In the genomic region with DNA sequence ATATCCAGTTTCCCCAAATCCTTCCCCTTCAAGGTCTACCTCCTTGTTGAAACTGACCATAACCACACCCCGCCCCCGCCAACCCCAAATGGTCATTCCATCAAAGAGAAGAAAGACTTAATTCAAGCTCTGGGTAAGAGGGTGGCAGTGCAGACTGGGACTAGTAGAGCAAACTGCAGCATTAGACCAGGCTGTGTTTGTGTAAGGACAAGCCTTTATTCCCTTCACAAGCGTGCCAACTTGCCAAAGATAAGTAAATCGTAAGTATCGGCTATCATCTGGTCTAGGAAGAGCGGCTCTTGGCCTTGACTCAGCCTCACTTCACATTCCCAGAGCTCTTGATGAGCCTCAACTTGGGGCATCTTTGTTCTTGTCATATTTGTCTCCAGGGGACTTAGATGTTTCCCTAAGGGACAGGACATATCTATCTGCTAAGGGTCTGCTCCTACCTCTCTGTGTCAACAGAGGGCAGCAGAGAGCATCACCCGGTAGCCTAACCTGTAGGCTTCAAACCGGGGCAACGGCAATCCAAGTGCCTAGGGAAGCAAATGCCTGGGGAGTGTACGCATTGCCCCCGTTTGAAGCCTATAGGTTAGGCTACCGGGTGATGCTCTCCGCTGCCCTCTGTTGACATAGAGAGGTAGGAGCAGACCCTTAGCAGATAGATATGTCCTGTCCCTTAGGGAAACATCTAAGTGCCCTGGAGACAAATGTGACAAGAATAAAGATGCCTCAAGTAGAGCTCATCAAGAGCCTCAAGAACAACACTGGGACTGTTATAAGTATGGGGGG, we compare ENCODE assay signal across 8 cellular contexts. TPM values are rescaled to one million over a fixed set of nuclear protein-coding genes. Genes with fewer than 3 reads are reported as not detected.
DNase-seq lines count a peak whose midpoint lies in the region; ATAC-seq and TF ChIP-seq lines count a peak whose summit lies in the region.

No MANE protein-coding gene starts in this region.

- no peaks in the 10 kb centered on the region for H3K9me3 ChIP-seq in CD4-positive, alpha-beta T cell (ENCODE audit: control insufficient read depth, low read length)

- peaks cover 5% of the 10 kb centered on the region for H3K27me3 ChIP-seq in CD4-positive, alpha-beta T cell (ENCODE audit: control insufficient read depth, insufficient read depth, low read length)

- peaks cover 44% of the 10 kb centered on the region for H3K27me3 Mint-ChIP-seq in CD4-positive, alpha-beta T cell

- CTCF ChIA-PET in CD4-positive, alpha-beta T cell (lab: Charles Lee), result no interaction called here

- TF ChIP-seq CTCF in CD4-positive, alpha-beta T cell (IDR thresholded peaks at IDR 0.05), result peak; percentile 62
- TF ChIP-seq CTCF in choroid plexus epithelial cell (conservative IDR thresholded peaks at IDR 0.05; ENCODE audit: low read depth, low read length), result peak; percentile 77

- no peak overlapping the region for H3K4me3 Mint-ChIP-seq in CD4-positive, alpha-beta T cell

- DNase-seq in CD4-positive, alpha-beta T cell, result peak; percentile 24 to 60 (median 40)
- DNase-seq in NCI-H345 (lab: John Stamatoyannopoulos, UW) (peak; percentile 52), choroid plexus epithelial cell (ENCODE audit: low read depth) (peak; percentile 67), lung microvascular endothelial cell (ENCODE audit: low read depth in 2 of 2) (peak; percentile 57 to 68)
- DNase-seq in stimulated activated CD8-positive, alpha-beta memory T cell treated with anti-CD3 and anti-CD28 coated beads, Interleukin-4, amount 100 ng/mL, for 1 hour (ENCODE audit: low read depth in 2 of 2, low spot score in 1 of 2), result peak; percentile 5 to 30

- ATAC-seq in CD4-positive, alpha-beta T cell (ENCODE audit: poor library complexity), result peak; percentile 96
- ATAC-seq in GM19372 (IDR thresholded peaks at IDR 0.05; ENCODE audit: low read depth, unreplicated experiment) (peak; percentile 100), HG03378 (IDR thresholded peaks at IDR 0.05; ENCODE audit: unreplicated experiment) (peak; percentile 97)
- peak; percentile 92 to 93 for ATAC-seq in activated CD4-positive, CD25-positive, alpha-beta regulatory T cell treated with anti-CD3 and anti-CD28 coated beads, Interleukin-2, amount 50 U/mL, for 24 hours

- POLR2A ChIA-PET in CD4-positive, alpha-beta T cell (lab: Charles Lee), result no interaction called here

- H3K9me3 Mint-ChIP-seq in CD4-positive, alpha-beta T cell, result no peaks in the 10 kb centered on the region

- intact Hi-C loops in CD4-positive, alpha-beta T cell (cut with DNase I, micrococcal nuclease), result loop anchor here in 1 of 2 experiments (5.0 kb wide), 1 partner anchor 203 kb away; no protein-coding TSS in a partner anchor

- no peak overlapping the region for H3K27ac ChIP-seq in CD4-positive, alpha-beta T cell (ENCODE audit: low read depth, low read length)

- no peaks in the 10 kb centered on the region for H3K4me1 Mint-ChIP-seq in CD4-positive, alpha-beta T cell (ENCODE audit: low read depth)

- no peak overlapping the region for H3K4me3 ChIP-seq in choroid plexus epithelial cell (ENCODE audit: low read depth, low read length)

- H3K27ac Mint-ChIP-seq in CD4-positive, alpha-beta T cell, result no peak overlapping the region

- H3K36me3 Mint-ChIP-seq in CD4-positive, alpha-beta T cell (ENCODE audit: low read depth), result no peaks in the 10 kb centered on the region

RNA-seq across cellular contexts. Expression of a gene that starts 8.9 kb away (rescaled TPM):
- 1 to 10 TPM; 4.3 to 5.7 TPM for total RNA-seq in CD4-positive, alpha-beta T cell
- total RNA-seq in lung microvascular endothelial cell, result 7.7 and 8.1 TPM in 2 replicates
